In genomic region chr14:74938873-74939495, GRCh38 we compare ENCODE assay signal across 1 cellular context.
TF ChIP-seq lines count a peak whose summit lies in the region.

No MANE protein-coding gene starts in this region.

TF ChIP-seq in GM12878, 131 proteins besides CTCF, POLR2A, EP300 and RAD21 (continued from another document):
- no peak for TF ChIP-seq IRF4 (IDR thresholded peaks at IDR 0.05; ENCODE audit: low read depth, low read length)
- no peak for TF ChIP-seq NFIC (IDR thresholded peaks at IDR 0.05; ENCODE audit: low read depth, low read length)
- no peak for TF ChIP-seq SMC3 (IDR thresholded peaks at IDR 0.05; ENCODE audit: borderline replicate concordance, low read length)
- TF ChIP-seq BCLAF1 (IDR thresholded peaks at IDR 0.05): no peak
- TF ChIP-seq ATF2 (IDR thresholded peaks at IDR 0.05; ENCODE audit: low read length): no peak
- no peak for TF ChIP-seq NKRF (conservative IDR thresholded peaks at IDR 0.05)
- no peak for TF ChIP-seq SIN3A (IDR thresholded peaks at IDR 0.05; ENCODE audit: low read depth, low read length)
- TF ChIP-seq HCFC1 (IDR thresholded peaks at IDR 0.05; ENCODE audit: low read length): no peak
- TF ChIP-seq ASH2L (IDR thresholded peaks at IDR 0.05; ENCODE audit: borderline replicate concordance, low read depth): no peak
- TF ChIP-seq NR2F1 (conservative IDR thresholded peaks at IDR 0.05): 0 out of 2 replicates have a peak, but pooled peaks have one; percentile 15
- TF ChIP-seq RELB (IDR thresholded peaks at IDR 0.05; ENCODE audit: low read depth): peak; percentile 36
- no peak for TF ChIP-seq BMI1 (IDR thresholded peaks at IDR 0.05; ENCODE audit: borderline replicate concordance)
- no peak for TF ChIP-seq HDGF (IDR thresholded peaks at IDR 0.05)
- peak; percentile 60 for TF ChIP-seq RUNX3 (IDR thresholded peaks at IDR 0.05; ENCODE audit: low read length)
- no peak for TF ChIP-seq KAT2A (conservative IDR thresholded peaks at IDR 0.05; ENCODE audit: control insufficient read depth, low read depth, low read length)
- TF ChIP-seq ZNF24 (IDR thresholded peaks at IDR 0.05): no peak
- TF ChIP-seq ZNF274 (IDR thresholded peaks at IDR 0.05; ENCODE audit: insufficient read depth, insufficient read length): no peak
- TF ChIP-seq YY1 (IDR thresholded peaks at IDR 0.05; ENCODE audit: low read depth, low read length): peak; percentile 60; the same call in 1 of the 2 replicates
- no peak for TF ChIP-seq IRF3 (IDR thresholded peaks at IDR 0.05)
- no peak for TF ChIP-seq MTA3 (IDR thresholded peaks at IDR 0.05; ENCODE audit: borderline replicate concordance, low read length)
- no peak for TF ChIP-seq TCF7 (IDR thresholded peaks at IDR 0.05; ENCODE audit: borderline replicate concordance)
- no peak for TF ChIP-seq ZSCAN29 (IDR thresholded peaks at IDR 0.05)
- 0 out of 2 replicates have a peak, but pooled peaks have one; percentile 25 for TF ChIP-seq DPF2 (IDR thresholded peaks at IDR 0.05)
- TF ChIP-seq NRF1 (conservative IDR thresholded peaks at IDR 0.05; ENCODE audit: low read depth, low read length): no peak
- TF ChIP-seq IKZF2 (IDR thresholded peaks at IDR 0.05): peak in 1 of 2 experiments; percentile 29; a peak in 1 of 4 replicates
- no peak for TF ChIP-seq NR2C2 (IDR thresholded peaks at IDR 0.05; ENCODE audit: borderline replicate concordance, control insufficient read depth, insufficient read length, low read depth)
- no peak for TF ChIP-seq MYC (IDR thresholded peaks at IDR 0.05; ENCODE audit: insufficient read depth, insufficient read length, insufficient replicate concordance, low read length, severe bottlenecking)
- TF ChIP-seq KDM1A (IDR thresholded peaks at IDR 0.05; ENCODE audit: borderline replicate concordance): no peak
- no peak for TF ChIP-seq PAX5 (IDR thresholded peaks at IDR 0.05; ENCODE audit: borderline replicate concordance, low read depth, low read length)
- TF ChIP-seq TARDBP (IDR thresholded peaks at IDR 0.05; ENCODE audit: borderline replicate concordance): no peak
- TF ChIP-seq REST (IDR thresholded peaks at IDR 0.05; ENCODE audit: low read depth, low read length): no peak
- no peak for TF ChIP-seq SUPT20H (IDR thresholded peaks at IDR 0.05; ENCODE audit: borderline replicate concordance, control insufficient read depth, low read depth, low read length)
- no peak for TF ChIP-seq PBX3 (IDR thresholded peaks at IDR 0.05; ENCODE audit: insufficient replicate concordance, low read depth, low read length)
- TF ChIP-seq IKZF1 (conservative IDR thresholded peaks at IDR 0.05): 0 out of 2 replicates have a peak, but pooled peaks have one; percentile 13
